In the genomic region with DNA sequence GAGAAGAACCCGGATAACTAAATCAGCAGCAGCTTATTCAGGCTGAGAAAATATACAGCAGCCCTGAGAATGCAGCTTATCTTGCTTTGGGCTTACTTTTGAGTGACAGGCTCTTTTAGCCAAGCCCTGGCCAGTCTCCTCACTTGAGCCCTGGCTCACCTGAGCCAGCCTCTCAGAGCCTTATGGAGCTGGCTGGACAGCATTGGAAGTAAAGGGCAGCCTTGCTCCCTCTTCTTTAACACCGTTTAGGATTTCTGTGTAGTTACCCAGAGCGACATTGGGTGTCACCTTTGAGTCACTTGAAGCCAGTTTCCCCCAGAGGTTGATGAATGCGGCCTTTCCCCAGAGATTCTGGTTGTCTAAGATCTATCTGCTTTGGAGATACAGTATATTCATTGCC, we compare ENCODE assay signal across 9 cellular contexts. TPM values are rescaled to one million over a fixed set of nuclear protein-coding genes. Genes with fewer than 3 reads are reported as not detected.
DNase-seq lines count a peak whose midpoint lies in the region; ATAC-seq and TF ChIP-seq lines count a peak whose summit lies in the region.
"Had no signal": no experiment of that assay in that cellular context is flagged by ENCODE, and none has a peak within 500 bp of the region (broad histone marks: within the 10 kb centered on the region; RNA-seq: fewer than 3 reads in every experiment).

No MANE protein-coding gene starts in this region.

- no peaks in the 10 kb centered on the region for H3K9me3 ChIP-seq in thoracic aorta

- H3K27ac ChIP-seq in thoracic aorta = no peak overlapping the region

- DNase-seq in activated naive CD4-positive, alpha-beta T cell treated with anti-CD3 and anti-CD28 coated beads, Interleukin-2, amount 10 ng/mL, durations not matched to agents 7 days and 5 days = peak; percentile 42
- DNase-seq in activated naive CD4-positive, alpha-beta T cell (lab: John Stamatoyannopoulos, UW) = no peak
- DNase-seq in NCI-H526 (lab: John Stamatoyannopoulos, UW) (peak; percentile 9 to 76), astrocyte of the hippocampus (ENCODE audit: low read depth, low spot score) (peak; percentile 65), iPS-NIHi7 (ENCODE audit: extremely low spot score) (peak; percentile 76), thoracic aorta (ENCODE audit: low spot score) (no peak), GF-D8 (lab: John Stamatoyannopoulos, UW) (no peak)

- H3K27me3 ChIP-seq in thoracic aorta (replicated peaks; ENCODE audit: insufficient read depth) = no peaks in the 10 kb centered on the region

- H3K4me3 Mint-ChIP-seq in activated naive CD4-positive, alpha-beta T cell treated with anti-CD3 and anti-CD28 coated beads, Interleukin-2, amount 10 ng/mL, durations not matched to agents 7 days and 5 days = no peak overlapping the region
- H3K4me3 Mint-ChIP-seq: brain had no signal

- no peaks in the 10 kb centered on the region for H3K36me3 ChIP-seq in thoracic aorta

- H3K9me3 Mint-ChIP-seq in activated naive CD4-positive, alpha-beta T cell treated with anti-CD3 and anti-CD28 coated beads, Interleukin-2, amount 10 ng/mL, durations not matched to agents 7 days and 5 days = no peaks in the 10 kb centered on the region
- H3K9me3 Mint-ChIP-seq: brain had no signal

- TF ChIP-seq CTCF in thoracic aorta (IDR thresholded peaks at IDR 0.05) = peak; percentile 34

- H3K36me3 Mint-ChIP-seq in activated naive CD4-positive, alpha-beta T cell treated with anti-CD3 and anti-CD28 coated beads, Interleukin-2, amount 10 ng/mL, durations not matched to agents 7 days and 5 days = no peaks in the 10 kb centered on the region
- H3K36me3 Mint-ChIP-seq: brain had no signal

- CTCF ChIA-PET in activated naive CD4-positive, alpha-beta T cell treated with anti-CD3 and anti-CD28 coated beads, Interleukin-2, amount 10 ng/mL, durations not matched to agents 7 days and 5 days (lab: Charles Lee) = interaction anchor here (0.8 to 2.3 kb wide), 4 partner anchors 112 to 145 kb away, joined by 3 to 25 read pairs (median 3); no protein-coding TSS in a partner anchor

- peaks cover 13% of the 10 kb centered on the region for H3K27me3 Mint-ChIP-seq in activated naive CD4-positive, alpha-beta T cell treated with anti-CD3 and anti-CD28 coated beads, Interleukin-2, amount 10 ng/mL, durations not matched to agents 7 days and 5 days
- H3K27me3 Mint-ChIP-seq: brain had no signal

- peaks cover 3% of the 10 kb centered on the region for H3K4me1 Mint-ChIP-seq in activated naive CD4-positive, alpha-beta T cell treated with anti-CD3 and anti-CD28 coated beads, Interleukin-2, amount 10 ng/mL, durations not matched to agents 7 days and 5 days

- no peak overlapping the region for H3K27ac Mint-ChIP-seq in activated naive CD4-positive, alpha-beta T cell treated with anti-CD3 and anti-CD28 coated beads, Interleukin-2, amount 10 ng/mL, durations not matched to agents 7 days and 5 days

- H3K4me1 ChIP-seq in thoracic aorta (ENCODE audit: control insufficient read depth in 1 of 2, low read depth in 2 of 2) = no peaks in the 10 kb centered on the region

- ATAC-seq in HG02798 (IDR thresholded peaks at IDR 0.05; ENCODE audit: poor library complexity, unreplicated experiment) = peak; percentile 57
- no peak for ATAC-seq in thoracic aorta (ENCODE audit: insufficient number of reproducible peaks, low FRiP score, low read depth)

- no peak overlapping the region for H3K4me3 ChIP-seq in thoracic aorta

RNA-seq across cellular contexts. Expression of a gene that starts 7.7 kb away (rescaled TPM):
- 10 to 100 TPM in 1 of 2 donors, 1 to 10 TPM in 1; 9.9 to 18.5 TPM for total RNA-seq in thoracic aorta

RNA-seq across cellular contexts. Expression of a gene that starts 15.5 kb away (rescaled TPM):
- total RNA-seq in thoracic aorta = not detected

RNA-seq across cellular contexts. Expression of a gene that starts 27.0 kb away (rescaled TPM):
- total RNA-seq in thoracic aorta = 10 to 100 TPM; 47.0 to 68.1 TPM

RNA-seq across cellular contexts. Expression of a gene that starts 33.8 kb away (rescaled TPM):
- 10 to 100 TPM; 50.4 to 81.1 TPM for total RNA-seq in thoracic aorta

Comparison
In these comparisons a context has a peak if more than half of its experiments do, and no peak if none do; other contexts are left out.
1. DNase-seq: peak in activated naive CD4-positive, alpha-beta T cell treated with anti-CD3 and anti-CD28 coated beads, Interleukin-2, amount 10 ng/mL, durations not matched to agents 7 days and 5 days (single experiment), NCI-H526 (2 of 2), astrocyte of the hippocampus (single experiment) and iPS-NIHi7 (single experiment); none in activated naive CD4-positive, alpha-beta T cell (0 of 4), thoracic aorta (single experiment) and GF-D8 (single experiment).